ENCODE assay signal across 8 cellular contexts in the genomic region with DNA sequence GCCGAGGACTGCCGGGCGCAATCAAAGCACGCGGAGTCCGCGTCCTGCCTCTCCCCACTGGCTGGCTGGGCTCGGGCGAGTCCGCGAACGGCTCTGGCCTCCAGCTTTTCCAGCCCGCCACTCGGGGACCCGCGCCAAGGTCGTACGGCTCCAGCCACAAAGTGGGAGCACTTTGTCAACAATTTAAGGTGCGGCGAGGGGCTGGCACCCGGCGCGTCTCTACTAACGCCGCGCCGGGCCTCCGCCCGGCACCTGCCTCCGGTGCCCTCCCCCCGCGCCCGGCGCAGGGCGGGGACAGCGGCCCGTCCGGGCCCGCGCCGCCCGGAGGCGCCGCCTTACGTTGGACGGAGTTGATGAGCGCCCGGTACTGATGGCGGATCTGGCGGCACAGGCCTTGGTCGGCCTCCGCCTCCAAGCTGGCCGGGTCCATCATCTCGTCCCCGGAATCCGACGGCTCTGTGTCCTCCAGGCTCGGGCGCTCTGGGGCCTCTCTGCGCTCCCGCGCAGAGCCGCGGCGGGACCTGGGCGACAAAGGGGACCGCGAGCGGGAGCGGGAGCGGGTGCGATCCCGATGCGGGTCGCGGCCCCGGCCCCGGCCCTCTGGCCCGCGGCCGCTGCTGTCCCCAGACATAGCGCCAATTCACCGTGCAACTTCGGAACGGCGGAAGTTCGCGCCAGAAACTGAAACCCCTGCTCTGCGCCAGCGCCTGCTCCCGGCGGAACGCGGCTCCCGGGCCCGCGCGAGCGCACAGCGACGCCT. TPM values are rescaled to one million over a fixed set of nuclear protein-coding genes. Genes with fewer than 3 reads are reported as not detected.
A peak's percentile ranks its signal among the peaks of the same experiment; 100 is the strongest.
DNase-seq lines count a peak whose midpoint lies in the region; ATAC-seq and TF ChIP-seq lines count a peak whose summit lies in the region.

NSMCE4A (minus strand) TSS at position 683 of the 760 bp plus-strand sequence; CDS start at position 631, 52 bp downstream.

- peak within 1 kb of the TSS; percentile 73 for H3K4me3 ChIP-seq in AG10803 (ENCODE audit: low read length)
- peak within 1 kb of the TSS; percentile 84 to 97 (median 94) for H3K4me3 ChIP-seq in right lobe of liver

- peaks cover 0 to 3% (median 0%) of the 10 kb centered on the region in 4 donors for H3K36me3 ChIP-seq in right lobe of liver

- H3K27me3 ChIP-seq in right lobe of liver = no peaks in the 10 kb centered on the region

- H3K27ac ChIP-seq in right lobe of liver = peak within 1 kb of the TSS; percentile 94 to 100 (median 95)

- no peaks in the 10 kb centered on the region for H3K9me3 ChIP-seq in right lobe of liver

- TF ChIP-seq POLR2A in right lobe of liver (IDR thresholded peaks at IDR 0.05) = peak; percentile 81

- no CpG with 5 or more reads among the region's 101 CpGs for WGBS in right lobe of liver (ENCODE audit: insufficient coverage, low coverage, low lambda C conversion rate, missing lambda C conversion rate)

- peak; percentile 69 for DNase-seq in AG10803 (ENCODE audit: low read depth)
- peak; percentile 2 for DNase-seq in NCI-H446 treated with DMSO at 0.1 percent for 48 hours (lab: John Stamatoyannopoulos, UW)
- peak; percentile 60 to 61 for DNase-seq in activated CD4-positive, alpha-beta T cell treated with anti-CD3 and anti-CD28 coated beads, Interleukin-2, amount 50 U/mL, for 4 hours
- DNase-seq in dermis microvascular lymphatic vessel endothelial cell (ENCODE audit: low read depth in 2 of 2) = peak; percentile 66 to 84
- DNase-seq in right lobe of liver = peak; percentile 85 to 86 (median 86)
- peak; percentile 80 for DNase-seq in stimulated activated CD4-positive, alpha-beta T cell treated with anti-CD3 and anti-CD28 coated beads, Interleukin-4, amount 100 ng/mL, for 24 hours

- peak; percentile 81 for ATAC-seq in GM18861 (IDR thresholded peaks at IDR 0.05; ENCODE audit: unreplicated experiment)
- peak; percentile 88 for ATAC-seq in HG03095 (IDR thresholded peaks at IDR 0.05; ENCODE audit: unreplicated experiment)
- ATAC-seq in right lobe of liver = peak; percentile 77 to 87 (median 82)

- peaks cover 0 to 42% (median 16%) of the 10 kb centered on the region in 4 donors for H3K4me1 ChIP-seq in right lobe of liver

- no peak; the same call in 1 of the 2 replicates for TF ChIP-seq CTCF in AG10803 (conservative IDR thresholded peaks at IDR 0.05; ENCODE audit: low read length)
- TF ChIP-seq CTCF in right lobe of liver (IDR thresholded peaks at IDR 0.05) = peak in 1 of 4 donors; percentile 50

- intact Hi-C loops in right lobe of liver (cut with DNase I) = no loop called here

RNA-seq across cellular contexts. Expression of gene NSMCE4A, which starts in this region (rescaled TPM):
- total RNA-seq in dermis microvascular lymphatic vessel endothelial cell (39.8 and 44.3 TPM in 2 replicates), right lobe of liver (10 to 100 TPM; 17.0 to 46.5 (median 30.6) TPM)

Comparison
In these comparisons a context has a peak if more than half of its experiments do, and no peak if none do; other contexts are left out.
1. Peak in every context shown above with its lines: DNase-seq, ATAC-seq, H3K4me3 ChIP-seq and H3K27ac ChIP-seq.
2. DNase-seq: peak in every context shown above with its lines; median percentile 86 in right lobe of liver; 80 in stimulated activated CD4-positive, alpha-beta T cell treated with anti-CD3 and anti-CD28 coated beads, Interleukin-4, amount 100 ng/mL, for 24 hours; 75 in dermis microvascular lymphatic vessel endothelial cell; 69 in AG10803; 60 in activated CD4-positive, alpha-beta T cell treated with anti-CD3 and anti-CD28 coated beads, Interleukin-2, amount 50 U/mL, for 4 hours; 2 in NCI-H446 treated with DMSO at 0.1 percent for 48 hours.